In genomic region chr9:3880851-3881250, GRCh38 we compare ENCODE assay signal across 16 cellular contexts.
DNase-seq lines count a peak whose midpoint lies in the region; ATAC-seq and TF ChIP-seq lines count a peak whose summit lies in the region.
"Had no signal": no experiment of that assay in that cellular context is flagged by ENCODE, and none has a peak within 500 bp of the region (broad histone marks: within the 10 kb centered on the region; RNA-seq: fewer than 3 reads in every experiment).

No MANE protein-coding gene starts in this region.

- intact Hi-C loops in ascending aorta (cut with DNase I), result no loop called here

- H3K9me3 ChIP-seq in ascending aorta, result no peaks in the 10 kb centered on the region
- H3K9me3 ChIP-seq: heart left ventricle, SJCRH30, thoracic aorta had no signal

- H3K4me1 Mint-ChIP-seq in chondrocyte (ENCODE audit: low read depth), result peaks cover 27% of the 10 kb centered on the region
- peaks cover 18% of the 10 kb centered on the region for H3K4me1 Mint-ChIP-seq in neural crest cell
- H3K4me1 Mint-ChIP-seq: CD4-positive, CD25-positive, alpha-beta regulatory T cell had no signal

- ATAC-seq in HG02973 (IDR thresholded peaks at IDR 0.05; ENCODE audit: unreplicated experiment), result no peak
- ATAC-seq in GM19463 (IDR thresholded peaks at IDR 0.05; ENCODE audit: unreplicated experiment), result no peak

- H3K36me3 Mint-ChIP-seq in chondrocyte (ENCODE audit: low read depth) (peaks cover 8% of the 10 kb centered on the region), neural crest cell (ENCODE audit: low read depth) (no peaks in the 10 kb centered on the region)
- H3K36me3 Mint-ChIP-seq: CD4-positive, CD25-positive, alpha-beta regulatory T cell had no signal

- H3K4me3 ChIP-seq in ascending aorta, result no peak overlapping the region
- H3K4me3 ChIP-seq: heart left ventricle, thoracic aorta had no signal

- peaks cover 0 to 9% of the 10 kb centered on the region in 2 donors for H3K36me3 ChIP-seq in ascending aorta
- H3K36me3 ChIP-seq: SJCRH30, thoracic aorta had no signal

- H3K27ac ChIP-seq in ascending aorta, result no peak overlapping the region
- H3K27ac ChIP-seq: heart left ventricle, thoracic aorta had no signal

- H3K4me3 Mint-ChIP-seq in chondrocyte (ENCODE audit: unreplicated experiment) (no peak overlapping the region), neural crest cell (no peak overlapping the region)
- H3K4me3 Mint-ChIP-seq: CD4-positive, CD25-positive, alpha-beta regulatory T cell had no signal

- H3K4me1 ChIP-seq in ascending aorta, result peaks cover 0 to 2% of the 10 kb centered on the region in 2 donors

- H3K27me3 ChIP-seq in ascending aorta, result no peaks in the 10 kb centered on the region
- H3K27me3 ChIP-seq: heart left ventricle, SJCRH30 had no signal

- H3K27me3 Mint-ChIP-seq in chondrocyte (ENCODE audit: low read depth) (no peaks in the 10 kb centered on the region), neural crest cell (ENCODE audit: low read depth) (no peaks in the 10 kb centered on the region)
- H3K27me3 Mint-ChIP-seq: CD4-positive, CD25-positive, alpha-beta regulatory T cell; progenitor cell of endocrine pancreas had no signal

- H3K9me3 Mint-ChIP-seq in chondrocyte (ENCODE audit: low read depth) (peaks cover 2% of the 10 kb centered on the region), neural crest cell (peaks cover 2% of the 10 kb centered on the region)

- TF ChIP-seq CTCF in AG09319 (IDR thresholded peaks at IDR 0.05; ENCODE audit: low read depth, low read length) (no peak), chondrocyte (IDR thresholded peaks at IDR 0.05) (no peak), neural crest cell (conservative IDR thresholded peaks at IDR 0.05) (no peak), ascending aorta (IDR thresholded peaks at IDR 0.05) (no peak)

- peak; percentile 80 for DNase-seq in AG09319 (ENCODE audit: extremely low read depth, low read depth)
- DNase-seq in NCI-H69 (lab: John Stamatoyannopoulos, UW), result peak; percentile 36
- DNase-seq in chondrocyte (ENCODE audit: low spot score), result no peak
- no peak for DNase-seq in neural crest cell (ENCODE audit: low read depth, low spot score)
- no peak for DNase-seq in ascending aorta (ENCODE audit: low spot score in 2 of 2)
- DNase-seq in NCI-H187 treated with DMSO at 0.1 percent for 48 hours (lab: John Stamatoyannopoulos, UW), result no peak
- DNase-seq: activated CD4-positive, alpha-beta T cell treated with anti-CD3 and anti-CD28 coated beads for 1 hour; activated effector memory CD4-positive, alpha-beta T cell treated with Interleukin-2 at 50 U/mL for 16 hours; CD4-positive, CD25-positive, alpha-beta regulatory T cell; cortex of kidney; heart left ventricle; SJCRH30 had no signal

- H3K27ac Mint-ChIP-seq in chondrocyte (ENCODE audit: unreplicated experiment) (peak overlapping the region; percentile 65), neural crest cell (ENCODE audit: unreplicated experiment) (peak overlapping the region; percentile 53)
- H3K27ac Mint-ChIP-seq: CD4-positive, CD25-positive, alpha-beta regulatory T cell; progenitor cell of endocrine pancreas had no signal

Comparison
In these comparisons a context has a peak if more than half of its experiments do, and no peak if none do; other contexts are left out.
1. DNase-seq: peak in AG09319 (single experiment) and NCI-H69 (single experiment); none in chondrocyte (single experiment), neural crest cell (single experiment), ascending aorta (0 of 2) and NCI-H187 treated with DMSO at 0.1 percent for 48 hours (single experiment).